Comparison of ENCODE assay signal across 8 cellular contexts in the genomic region with DNA sequence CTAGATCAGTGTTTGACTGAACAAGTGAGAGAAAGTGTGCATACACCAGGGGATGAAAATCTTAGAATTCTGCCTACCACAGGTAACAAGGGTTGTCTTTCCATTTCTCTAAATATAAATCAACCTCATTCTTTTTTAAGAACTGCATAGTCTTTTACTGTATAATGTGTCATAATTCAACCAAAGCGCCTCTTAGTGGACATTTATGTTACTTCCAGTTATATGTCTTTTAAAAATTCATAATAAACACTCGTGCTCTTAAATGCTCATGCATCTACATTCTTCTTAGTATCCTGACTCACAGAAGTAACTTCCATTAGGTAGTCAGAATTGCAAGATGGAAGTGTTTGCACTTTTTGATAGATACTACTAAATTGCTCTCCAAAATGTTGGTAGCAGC.
DNase-seq lines count a peak whose midpoint lies in the region; ATAC-seq and TF ChIP-seq lines count a peak whose summit lies in the region.

No MANE protein-coding gene starts in this region.

- H2AFZ ChIP-seq in mesenchymal stem cell (ENCODE audit: low read depth, low read length) = no peak overlapping the region

- H2BK120ac ChIP-seq in mesenchymal stem cell (ENCODE audit: low read depth, low read length) = no peak overlapping the region

- no peaks in the 10 kb centered on the region for H3K36me3 ChIP-seq in GM06990 (ENCODE audit: control insufficient read depth, insufficient read depth, low read length)
- H3K36me3 ChIP-seq in mesenchymal stem cell (ENCODE audit: control insufficient read depth in 1 of 2, insufficient read depth in 2 of 2, low read depth in 1 of 2, low read length in 2 of 2) = no peaks in the 10 kb centered on the region

- H2BK15ac ChIP-seq in mesenchymal stem cell (ENCODE audit: low read depth, poor library complexity, severe bottlenecking) = no peak overlapping the region

- H3K4me1 ChIP-seq in mesenchymal stem cell (ENCODE audit: control insufficient read depth, insufficient read depth, low read depth, low read length) = peaks cover 4% of the 10 kb centered on the region

- H3K23ac ChIP-seq in mesenchymal stem cell (ENCODE audit: low read length in 2 of 2) = no peak overlapping the region

- no peaks in the 10 kb centered on the region for H3K9me3 ChIP-seq in mesenchymal stem cell (ENCODE audit: control insufficient read depth, low read length)

- no peak overlapping the region for H4K8ac ChIP-seq in mesenchymal stem cell (ENCODE audit: low read length)

- in situ Hi-C loops in KBM-7 (cut with MboI; ENCODE audit: low pct_unique_long_range_greater_than_20kb, low sequenced_read_pairs) = loop anchor here (25.0 kb wide), 2 partner anchors 101 to 226 kb away; partner anchors contain the start of gene WIPF1

- H3K4me3 ChIP-seq in GM06990 (replicated peaks; ENCODE audit: low read depth, low read length) = no peak overlapping the region
- no peak overlapping the region for H3K4me3 ChIP-seq in mesenchymal stem cell (ENCODE audit: insufficient read depth in 1 of 2, low read depth in 1 of 2, low read length in 2 of 2)

- no peak for TF ChIP-seq CTCF in GM06990 (IDR thresholded peaks at IDR 0.05; ENCODE audit: insufficient read depth, low read length, poor library complexity, severe bottlenecking)

- H3K27ac ChIP-seq in mesenchymal stem cell (ENCODE audit: low read length, poor library complexity, severe bottlenecking) = no peak overlapping the region

- no peak overlapping the region for H3K4ac ChIP-seq in mesenchymal stem cell (ENCODE audit: low read depth in 1 of 2, low read length in 2 of 2)

- H3K27me3 ChIP-seq in GM06990 (replicated peaks; ENCODE audit: control insufficient read depth, insufficient read depth, low read length) = no peaks in the 10 kb centered on the region
- peaks cover 0 to 24% of the 10 kb centered on the region in 2 experiments for H3K27me3 ChIP-seq in mesenchymal stem cell (ENCODE audit: control insufficient read depth in 1 of 2, insufficient read depth in 1 of 2, low read length in 2 of 2)

- H2BK5ac ChIP-seq in mesenchymal stem cell (ENCODE audit: low read depth, low read length, poor library complexity, severe bottlenecking) = no peak overlapping the region

- no peak overlapping the region for H2AK5ac ChIP-seq in mesenchymal stem cell (ENCODE audit: low read length, severe bottlenecking)

- no peak overlapping the region for H3K4me2 ChIP-seq in mesenchymal stem cell (ENCODE audit: low read length, poor library complexity, severe bottlenecking)

- H2BK12ac ChIP-seq in mesenchymal stem cell (ENCODE audit: low read length in 2 of 2) = no peak overlapping the region

- H3K79me1 ChIP-seq in mesenchymal stem cell (replicated peaks; ENCODE audit: low read length, poor library complexity, severe bottlenecking) = no peaks in the 10 kb centered on the region

- H3K14ac ChIP-seq in mesenchymal stem cell (ENCODE audit: low read length in 2 of 2) = no peak overlapping the region

- H3K18ac ChIP-seq in mesenchymal stem cell (ENCODE audit: low read depth in 1 of 2, low read length in 2 of 2) = no peak overlapping the region

- no CpG with 5 or more reads among the region's 2 CpGs for WGBS in mesenchymal stem cell

- peak overlapping the region; percentile 30 for H3K9ac ChIP-seq in mesenchymal stem cell (ENCODE audit: low read length)

- DNase-seq in GM06990 (ENCODE audit: extremely low read depth, insufficient read length) (peak; percentile 15), KBM-7 (peak; percentile 57), amniotic epithelial cell (ENCODE audit: low read depth) (peak; percentile 53), mesenchymal stem cell (peak; percentile 49), DMS79 (lab: John Stamatoyannopoulos, UW) (no peak), NCI-H2171 (lab: John Stamatoyannopoulos, UW) (no peak)
- DNase-seq in activated CD4-positive, alpha-beta T cell treated with anti-CD3 and anti-CD28 coated beads for 48 hours = no peak

- ATAC-seq in GM18858 (IDR thresholded peaks at IDR 0.05; ENCODE audit: unreplicated experiment) = no peak

- H4K91ac ChIP-seq in mesenchymal stem cell (ENCODE audit: low read length) = no peak overlapping the region

Comparison
In these comparisons a context has a peak if more than half of its experiments do, and no peak if none do; other contexts are left out.
1. DNase-seq: peak in GM06990 (single experiment), KBM-7 (single experiment), amniotic epithelial cell (single experiment) and mesenchymal stem cell (single experiment); none in DMS79 (single experiment), NCI-H2171 (single experiment) and activated CD4-positive, alpha-beta T cell treated with anti-CD3 and anti-CD28 coated beads for 48 hours (single experiment).